10 cellular contexts compared by ENCODE assay signal in the genomic region with DNA sequence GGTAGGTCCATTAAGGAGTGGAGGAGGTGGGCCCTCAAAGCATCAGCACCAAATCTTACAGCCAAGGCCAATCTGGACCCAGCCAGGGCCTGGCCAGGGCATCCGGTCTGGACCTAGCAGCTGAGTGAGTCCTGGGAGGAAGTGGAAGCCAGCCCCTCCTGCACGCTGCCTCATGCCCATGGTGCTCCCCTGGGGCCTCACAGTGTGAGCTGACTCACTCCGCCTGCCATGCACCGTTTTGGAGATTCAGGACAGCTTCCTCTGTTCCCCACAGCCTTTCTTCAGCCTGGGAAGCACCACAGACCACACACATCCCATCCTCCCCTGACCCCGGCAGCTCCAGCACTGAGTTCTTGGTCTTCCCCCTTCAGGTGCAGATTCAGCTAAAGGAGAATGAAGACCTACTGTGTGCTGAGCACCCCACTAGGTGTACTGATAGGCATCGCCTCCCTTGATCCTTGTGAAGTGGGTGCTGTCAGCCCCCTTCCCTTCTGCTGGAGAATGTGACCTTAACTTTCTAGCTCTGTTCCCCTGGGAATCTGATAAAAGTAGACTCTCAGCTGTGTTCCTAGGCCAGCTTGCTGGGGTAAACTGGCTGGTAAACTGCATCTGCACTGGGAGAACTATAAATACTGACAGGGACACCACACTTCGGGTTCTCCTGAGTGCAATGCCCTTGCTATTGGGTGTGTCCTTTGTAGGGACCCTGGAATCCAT. TPM values are rescaled to one million over a fixed set of nuclear protein-coding genes. Genes with fewer than 3 reads are reported as not detected.
DNase-seq lines count a peak whose midpoint lies in the region; ATAC-seq and TF ChIP-seq lines count a peak whose summit lies in the region.
"Had no signal": no experiment of that assay in that cellular context is flagged by ENCODE, and none has a peak within 500 bp of the region (broad histone marks: within the 10 kb centered on the region; RNA-seq: fewer than 3 reads in every experiment).

No MANE protein-coding gene starts in this region.

- H3K36me3 ChIP-seq in heart left ventricle (no peaks in the 10 kb centered on the region), right atrium auricular region (no peaks in the 10 kb centered on the region), aorta (ENCODE audit: control insufficient read depth in 1 of 2, insufficient read depth in 2 of 2, low read length in 1 of 2) (no peaks in the 10 kb centered on the region)

- H3K4me3 ChIP-seq in heart left ventricle = no peak overlapping the region
- H3K4me3 ChIP-seq in right atrium auricular region = no peak overlapping the region
- no peak overlapping the region for H3K4me3 ChIP-seq in aorta (ENCODE audit: low read length in 2 of 2)

- H3K4me1 ChIP-seq in heart left ventricle = peaks cover 0 to 25% (median 12%) of the 10 kb centered on the region in 12 donors
- peaks cover 0 to 9% of the 10 kb centered on the region in 2 donors for H3K4me1 ChIP-seq in right atrium auricular region
- H3K4me1 ChIP-seq in aorta (ENCODE audit: control insufficient read depth in 1 of 2, insufficient read depth in 2 of 2, low read length in 2 of 2) = no peaks in the 10 kb centered on the region

- no peak for TF ChIP-seq POLR2A in heart left ventricle (IDR thresholded peaks at IDR 0.05)

- 43 to 62% (median 50%) methylated on average over 7 of the region's 7 CpGs for WGBS in heart left ventricle, 4 donors
- 29 to 30% methylated on average over 7 of the region's 7 CpGs for WGBS in aorta, 2 donors

- ATAC-seq in heart left ventricle (peak; percentile 40 to 76 (median 67)), aorta (ENCODE audit: low FRiP score) (peak; percentile 80)

- DNase-seq in heart left ventricle = peak in 4 of 5 donors; percentile 36 to 72 (median 52)
- DNase-seq in right atrium auricular region (ENCODE audit: low spot score) = no peak
- DNase-seq in OCI-M1 (lab: John Stamatoyannopoulos, UW) = peak; percentile 34
- DNase-seq in fibroblast of the conjunctiva (ENCODE audit: low read depth) = peak; percentile 75
- peak; percentile 83 to 88 for DNase-seq in aorta
- DNase-seq in NCI-H187 (lab: John Stamatoyannopoulos, UW) = no peak
- DNase-seq in NCI-H1436 treated with DMSO at 0.1 percent for 48 hours (lab: John Stamatoyannopoulos, UW) = no peak
- no peak for DNase-seq in NCI-H146 treated with DMSO at 0.1 percent for 48 hours (lab: John Stamatoyannopoulos, UW; ENCODE audit: unreplicated experiment)
- DNase-seq: activated naive CD8-positive, alpha-beta T cell treated with anti-CD3 and anti-CD28 coated beads, Interleukin-2, amount 10 ng/mL, durations not matched to agents 7 days and 5 days had no signal

- intact Hi-C loops in heart left ventricle (cut with DNase I) (no loop called here), aorta (cut with DNase I) (no loop called here)

- TF ChIP-seq CTCF in heart left ventricle (IDR thresholded peaks at IDR 0.05) (no peak), right atrium auricular region (IDR thresholded peaks at IDR 0.05) (no peak)

- H3K27me3 ChIP-seq in heart left ventricle (peaks cover 0 to 3% (median 0%) of the 10 kb centered on the region in 9 donors), right atrium auricular region (no peaks in the 10 kb centered on the region), aorta (ENCODE audit: control insufficient read depth in 1 of 2, insufficient read depth in 2 of 2, low read length in 1 of 2) (no peaks in the 10 kb centered on the region)

- H3K27ac ChIP-seq in heart left ventricle (peak overlapping the region in 1 of 12 donors; percentile 2), right atrium auricular region (no peak overlapping the region), aorta (ENCODE audit: low read depth in 1 of 2, low read length in 2 of 2) (peak overlapping the region in 1 of 2 donors; percentile 21)
- H3K27ac ChIP-seq: KMS-11 had no signal

- peaks cover 0 to 9% (median 0%) of the 10 kb centered on the region in 12 donors for H3K9me3 ChIP-seq in heart left ventricle
- peaks cover 0 to 9% of the 10 kb centered on the region in 2 donors for H3K9me3 ChIP-seq in right atrium auricular region
- H3K9me3 ChIP-seq in aorta (ENCODE audit: control insufficient read depth, low read length) = peaks cover 2% of the 10 kb centered on the region

RNA-seq across cellular contexts. Expression of a gene that starts 36.8 kb away (rescaled TPM):
- 10 to 100 TPM; 49.7 to 73.6 (median 56.9) TPM for total RNA-seq in heart left ventricle
- polyA plus RNA-seq in heart left ventricle = 100 to 1,000 TPM in 1 of 2 donors, 10 to 100 TPM in 1; 49.2 to 164 TPM
- 10 to 100 TPM; 59.3 to 76.1 TPM for total RNA-seq in right atrium auricular region
- total RNA-seq in aorta = 10 to 100 TPM; 88.8 to 95.6 TPM
- polyA plus RNA-seq in aorta = 100 to 1,000 TPM; 114 to 121 TPM

Comparison
In these comparisons a context has a peak if more than half of its experiments do, and no peak if none do; other contexts are left out.
1. DNase-seq: peak in heart left ventricle (4 of 5), OCI-M1 (single experiment), fibroblast of the conjunctiva (single experiment) and aorta (2 of 2); none in right atrium auricular region (single experiment), NCI-H187 (0 of 2), NCI-H1436 treated with DMSO at 0.1 percent for 48 hours (single experiment) and NCI-H146 treated with DMSO at 0.1 percent for 48 hours (single experiment).